In genomic region chr1:90007979-90008404, GRCh38 we compare ENCODE assay signal across 20 cellular contexts.
"Had no signal": no experiment of that assay in that cellular context is flagged by ENCODE, and none has a peak within 500 bp of the region (broad histone marks: within the 10 kb centered on the region; RNA-seq: fewer than 3 reads in every experiment).

No MANE protein-coding gene starts in this region.

- H3K4me3 ChIP-seq: coronary artery, gastroesophageal sphincter, spleen, thoracic aorta, upper lobe of left lung had no signal

- H3K4me3 Mint-ChIP-seq: activated CD4-positive, alpha-beta memory T cell treated with anti-CD3 and anti-CD28 coated beads, Interleukin-2, amount 10 ng/mL, durations not matched to agents 7 days and 5 days; activated CD8-positive, alpha-beta memory T cell treated with anti-CD3 and anti-CD28 coated beads, Interleukin-2, amount 10 ng/mL, durations not matched to agents 7 days and 5 days; activated naive CD8-positive, alpha-beta T cell treated with anti-CD3 and anti-CD28 coated beads, Interleukin-2, amount 10 ng/mL, durations not matched to agents 7 days and 5 days; central memory CD8-positive, alpha-beta T cell; immature natural killer cell; natural killer cell; stimulated activated memory B cell treated with anti-CD40 and anti-IgM and Interleukin-4, amounts not matched to agents 10 μg/mL and 1 μg/mL and 100 μg/mL, for 72 hours had no signal

- H3K27ac ChIP-seq: coronary artery, gastroesophageal sphincter, spleen, thoracic aorta, upper lobe of left lung had no signal

- H3K4me1 Mint-ChIP-seq: stimulated activated memory B cell treated with anti-CD40 and anti-IgM and Interleukin-4, amounts not matched to agents 10 μg/mL and 1 μg/mL and 100 μg/mL, for 72 hours had no signal

- H3K9me3 Mint-ChIP-seq: activated CD4-positive, alpha-beta memory T cell treated with anti-CD3 and anti-CD28 coated beads, Interleukin-2, amount 10 ng/mL, durations not matched to agents 7 days and 5 days; activated naive CD8-positive, alpha-beta T cell treated with anti-CD3 and anti-CD28 coated beads, Interleukin-2, amount 10 ng/mL, durations not matched to agents 7 days and 5 days; central memory CD8-positive, alpha-beta T cell; immature natural killer cell; natural killer cell; stimulated activated memory B cell treated with anti-CD40 and anti-IgM and Interleukin-4, amounts not matched to agents 10 μg/mL and 1 μg/mL and 100 μg/mL, for 72 hours had no signal

- H3K4me1 ChIP-seq: upper lobe of left lung had no signal

- DNase-seq: activated CD4-positive, alpha-beta memory T cell treated with anti-CD3 and anti-CD28 coated beads, Interleukin-2, amount 10 ng/mL, durations not matched to agents 7 days and 5 days; activated CD4-positive, alpha-beta T cell treated with anti-CD3 and anti-CD28 coated beads for 48 hours; activated CD4-positive, CD25-positive, alpha-beta regulatory T cell; activated CD8-positive, alpha-beta memory T cell treated with anti-CD3 and anti-CD28 coated beads, Interleukin-2, amount 10 ng/mL, durations not matched to agents 7 days and 5 days; activated naive CD4-positive, alpha-beta T cell; activated naive CD8-positive, alpha-beta T cell treated with anti-CD3 and anti-CD28 coated beads, Interleukin-2, amount 10 ng/mL, durations not matched to agents 7 days and 5 days; anterior cingulate cortex; immature natural killer cell; mesendoderm; natural killer cell; occipital lobe; posterior cingulate gyrus; spleen; stimulated activated CD4-positive, alpha-beta T cell treated with anti-CD3 and anti-CD28 coated beads, Interleukin-4, amount 100 ng/mL, for 4 hours; upper lobe of left lung had no signal

- H3K27ac Mint-ChIP-seq: activated CD4-positive, alpha-beta memory T cell treated with anti-CD3 and anti-CD28 coated beads, Interleukin-2, amount 10 ng/mL, durations not matched to agents 7 days and 5 days; activated CD8-positive, alpha-beta memory T cell treated with anti-CD3 and anti-CD28 coated beads, Interleukin-2, amount 10 ng/mL, durations not matched to agents 7 days and 5 days; activated naive CD8-positive, alpha-beta T cell treated with anti-CD3 and anti-CD28 coated beads, Interleukin-2, amount 10 ng/mL, durations not matched to agents 7 days and 5 days; natural killer cell; stimulated activated memory B cell treated with anti-CD40 and anti-IgM and Interleukin-4, amounts not matched to agents 10 μg/mL and 1 μg/mL and 100 μg/mL, for 72 hours had no signal

- H3K9me3 ChIP-seq: gastroesophageal sphincter, spleen, thoracic aorta, upper lobe of left lung had no signal

- H3K27me3 ChIP-seq: gastroesophageal sphincter, spleen, upper lobe of left lung had no signal

- ATAC-seq: activated CD8-positive, alpha-beta memory T cell treated with anti-CD3 and anti-CD28 coated beads, Interleukin-2, amount 10 ng/mL, durations not matched to agents 7 days and 5 days; gastroesophageal sphincter; natural killer cell; stimulated activated memory B cell treated with anti-CD40 and anti-IgM and Interleukin-4, amounts not matched to agents 10 μg/mL and 1 μg/mL and 100 μg/mL, for 72 hours had no signal

- H3K27me3 Mint-ChIP-seq: activated CD4-positive, alpha-beta memory T cell treated with anti-CD3 and anti-CD28 coated beads, Interleukin-2, amount 10 ng/mL, durations not matched to agents 7 days and 5 days; activated CD8-positive, alpha-beta memory T cell treated with anti-CD3 and anti-CD28 coated beads, Interleukin-2, amount 10 ng/mL, durations not matched to agents 7 days and 5 days; activated naive CD8-positive, alpha-beta T cell treated with anti-CD3 and anti-CD28 coated beads, Interleukin-2, amount 10 ng/mL, durations not matched to agents 7 days and 5 days; central memory CD8-positive, alpha-beta T cell; stimulated activated memory B cell treated with anti-CD40 and anti-IgM and Interleukin-4, amounts not matched to agents 10 μg/mL and 1 μg/mL and 100 μg/mL, for 72 hours had no signal
